8 cellular contexts compared by ENCODE assay signal in the genomic region with DNA sequence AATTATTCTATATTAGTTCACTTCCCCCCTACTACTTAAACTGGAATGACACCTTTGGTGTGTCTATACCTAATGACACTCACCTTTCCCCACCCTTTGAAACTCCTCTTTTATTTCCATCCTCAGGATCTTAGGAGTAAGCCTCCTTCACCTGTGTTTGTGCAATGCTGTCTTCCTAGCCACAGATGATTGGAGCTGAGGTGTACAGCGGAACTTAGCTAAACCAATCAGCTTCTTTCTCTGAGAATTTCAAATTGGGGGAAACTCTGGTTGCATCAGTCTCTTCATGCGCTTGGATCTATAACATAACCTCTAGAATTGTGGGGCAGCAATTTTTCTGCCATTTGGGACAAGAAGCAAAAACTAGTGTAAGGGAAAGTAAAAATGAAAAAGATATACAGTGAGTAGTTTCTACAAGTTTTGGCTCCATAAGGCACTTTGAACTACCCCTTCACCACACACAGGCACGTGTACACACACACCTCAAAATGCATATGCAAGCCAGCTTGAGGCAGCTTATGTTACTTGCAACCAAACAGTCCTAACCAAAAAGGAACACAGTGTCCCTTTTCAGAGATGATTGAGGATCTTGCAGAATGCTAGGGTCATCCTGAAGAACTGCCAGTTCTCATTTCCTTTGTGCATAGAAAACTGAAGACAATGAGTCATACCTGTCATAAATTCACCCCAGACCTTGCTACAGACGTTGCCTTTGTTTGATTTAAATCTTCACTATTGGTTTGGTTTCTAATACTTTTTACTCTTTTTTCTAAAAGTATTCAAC. TPM values are rescaled to one million over a fixed set of nuclear protein-coding genes. Genes with fewer than 3 reads are reported as not detected.
A peak's percentile ranks its signal among the peaks of the same experiment; 100 is the strongest.
DNase-seq lines count a peak whose midpoint lies in the region; ATAC-seq and TF ChIP-seq lines count a peak whose summit lies in the region.

No MANE protein-coding gene starts in this region.

- H2BK15ac ChIP-seq in mesendoderm (replicated peaks; ENCODE audit: low read depth): no peak overlapping the region

- H3K27me3 ChIP-seq in aorta (ENCODE audit: control insufficient read depth in 1 of 2, insufficient read depth in 2 of 2, low read length in 1 of 2) (no peaks in the 10 kb centered on the region), MM.1S (replicated peaks; ENCODE audit: insufficient read depth, low read length) (peaks cover 27% of the 10 kb centered on the region), mesendoderm (ENCODE audit: insufficient read depth, low read length, poor library complexity) (no peaks in the 10 kb centered on the region)

- H3K4me1 ChIP-seq in aorta (ENCODE audit: control insufficient read depth in 1 of 2, insufficient read depth in 2 of 2, low read length in 2 of 2) (no peaks in the 10 kb centered on the region), MM.1S (ENCODE audit: low read length) (no peaks in the 10 kb centered on the region), mesendoderm (ENCODE audit: control insufficient read depth, low read depth, low read length) (no peaks in the 10 kb centered on the region)

- H3K79me2 ChIP-seq in MM.1S (ENCODE audit: low read length): no peaks in the 10 kb centered on the region
- no peaks in the 10 kb centered on the region for H3K79me2 ChIP-seq in mesendoderm (ENCODE audit: control insufficient read depth, insufficient read depth, low read length)

- no peak overlapping the region for H3K56ac ChIP-seq in mesendoderm (ENCODE audit: low read length)

- intact Hi-C loops in aorta (cut with DNase I): no loop called here

- H3K4me3 ChIP-seq in epithelial cell of proximal tubule (ENCODE audit: low read depth, low read length): no peak overlapping the region
- no peak overlapping the region for H3K4me3 ChIP-seq in aorta (ENCODE audit: low read length in 2 of 2)
- no peak overlapping the region for H3K4me3 ChIP-seq in MM.1S (ENCODE audit: low read length)
- no peak overlapping the region for H3K4me3 ChIP-seq in mesendoderm (ENCODE audit: low read length)

- DNase-seq in AML-193 (lab: John Stamatoyannopoulos, UW) (peak; percentile 60 to 64), HT1080 (ENCODE audit: low read depth) (peak; percentile 91), epithelial cell of proximal tubule (ENCODE audit: low read depth) (peak; percentile 33), aorta (no peak), cerebellum (ENCODE audit: low spot score) (no peak), MM.1S (no peak), mesendoderm (no peak)

- H3K4me2 ChIP-seq in MM.1S (ENCODE audit: low read depth, low read length) (no peak overlapping the region), mesendoderm (ENCODE audit: low read length) (no peak overlapping the region)

- no peaks in the 10 kb centered on the region for H3F3A ChIP-seq in MM.1S (ENCODE audit: insufficient read depth, low read length)

- no peak overlapping the region for H2AFZ ChIP-seq in MM.1S (ENCODE audit: low read length)

- no peak overlapping the region for H3K18ac ChIP-seq in mesendoderm (ENCODE audit: low read length)

- no peak overlapping the region for H3K4ac ChIP-seq in mesendoderm (ENCODE audit: low read depth, low read length)

- H2BK120ac ChIP-seq in mesendoderm (ENCODE audit: low read depth, low read length): no peak overlapping the region

- ATAC-seq in GM21423 (IDR thresholded peaks at IDR 0.05; ENCODE audit: unreplicated experiment) (peak; percentile 82), aorta (ENCODE audit: low FRiP score) (peak; percentile 38)

- no peak overlapping the region for H3K23ac ChIP-seq in mesendoderm (ENCODE audit: low read length)

- H3K9me3 ChIP-seq in aorta (ENCODE audit: control insufficient read depth, low read length): peaks cover 2% of the 10 kb centered on the region
- H3K9me3 ChIP-seq in MM.1S (replicated peaks; ENCODE audit: insufficient read depth, low read length): no peaks in the 10 kb centered on the region

- 40 to 45% methylated on average over 4 of the region's 4 CpGs for WGBS in aorta, 2 donors
- WGBS in mesendoderm (ENCODE audit: extremely low coverage, insufficient coverage, low lambda C conversion rate): no CpG with 5 or more reads among the region's 4 CpGs

- TF ChIP-seq CTCF in epithelial cell of proximal tubule (conservative IDR thresholded peaks at IDR 0.05; ENCODE audit: low read depth, low read length): no peak
- TF ChIP-seq CTCF in MM.1S (IDR thresholded peaks at IDR 0.05; ENCODE audit: low read length): no peak

- no peak overlapping the region for H2BK5ac ChIP-seq in mesendoderm (ENCODE audit: low read length)

- H3K27ac ChIP-seq in aorta (ENCODE audit: low read depth in 1 of 2, low read length in 2 of 2): no peak overlapping the region
- H3K27ac ChIP-seq in MM.1S (ENCODE audit: low read length): no peak overlapping the region
- H3K27ac ChIP-seq in mesendoderm (ENCODE audit: low read depth, low read length): no peak overlapping the region

- H4K5ac ChIP-seq in mesendoderm (ENCODE audit: low read length): no peak overlapping the region

- H3K79me1 ChIP-seq in mesendoderm (ENCODE audit: low read length): no peaks in the 10 kb centered on the region

- no peak overlapping the region for H2AK5ac ChIP-seq in mesendoderm (ENCODE audit: low read length)

- no peaks in the 10 kb centered on the region for H4K20me1 ChIP-seq in MM.1S (ENCODE audit: insufficient read depth, low read length)

- H4K8ac ChIP-seq in mesendoderm (ENCODE audit: low read depth, low read length): no peak overlapping the region

- no peaks in the 10 kb centered on the region for H3K36me3 ChIP-seq in aorta (ENCODE audit: control insufficient read depth in 1 of 2, insufficient read depth in 2 of 2, low read length in 1 of 2)
- no peaks in the 10 kb centered on the region for H3K36me3 ChIP-seq in MM.1S (replicated peaks; ENCODE audit: insufficient read depth, low read length)
- H3K36me3 ChIP-seq in mesendoderm (ENCODE audit: control insufficient read depth, insufficient read depth, low read length): no peaks in the 10 kb centered on the region

- no peaks in the 10 kb centered on the region for H3K9me2 ChIP-seq in MM.1S (replicated peaks; ENCODE audit: insufficient read depth, low read length)

- no peak overlapping the region for H3K9ac ChIP-seq in MM.1S (ENCODE audit: low read length)
- H3K9ac ChIP-seq in mesendoderm (ENCODE audit: low read length): no peak overlapping the region

RNA-seq across cellular contexts. Expression of a gene that starts 36.0 kb away (rescaled TPM):
- 9.4 and 14.5 TPM in 2 replicates for total RNA-seq in HT1080 (2014; rRNA removed; shearing (Covaris generic))
- polyA plus RNA-seq in HT1080 (2015; cell fraction: cytosol; rRNA removed): 23.8 and 26.3 TPM in 2 replicates
- 9.0 and 11.7 TPM in 2 replicates for polyA plus RNA-seq in HT1080 (2015; cell fraction: nucleus; rRNA removed)
- total RNA-seq in epithelial cell of proximal tubule: 8.2 TPM in 2 replicates
- 10 to 100 TPM; 16.2 to 19.6 TPM for total RNA-seq in aorta
- 1 to 10 TPM; 2.3 to 5.5 TPM for polyA plus RNA-seq in aorta
- 43.0 TPM for total RNA-seq in cerebellum
- 19.9 TPM for polyA plus RNA-seq in mesendoderm (2013, experiment 1 of 2)
- polyA plus RNA-seq in mesendoderm (2013, experiment 2 of 2): 20.7 TPM

Comparison
In these comparisons a context has a peak if more than half of its experiments do, and no peak if none do; other contexts are left out.
1. DNase-seq: peak in AML-193 (2 of 2), HT1080 (single experiment) and epithelial cell of proximal tubule (single experiment); none in aorta (0 of 2), cerebellum (single experiment), MM.1S (single experiment) and mesendoderm (single experiment).